27 cellular contexts compared by ENCODE assay signal in the genomic region with DNA sequence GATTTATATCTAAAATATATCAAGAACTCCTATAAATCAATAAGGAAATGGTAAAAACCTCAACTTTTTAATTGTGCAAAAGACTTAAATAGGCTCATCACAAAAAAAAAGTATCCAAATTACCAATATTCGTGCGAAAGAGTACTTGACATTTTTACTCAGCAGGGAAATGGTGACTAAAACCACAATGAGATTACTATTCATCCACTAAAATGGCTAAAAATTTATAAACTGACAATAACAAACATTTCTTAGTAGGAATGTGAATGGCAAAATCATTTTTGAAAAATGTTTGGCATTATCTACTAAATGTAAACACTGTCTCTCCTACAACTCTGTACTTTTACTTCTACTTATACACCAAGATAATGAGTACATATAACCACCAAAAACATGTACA.
"Had no signal": no experiment of that assay in that cellular context is flagged by ENCODE, and none has a peak within 500 bp of the region (broad histone marks: within the 10 kb centered on the region; RNA-seq: fewer than 3 reads in every experiment).

No MANE protein-coding gene starts in this region.

- ATAC-seq: esophagus mucosa; foreskin keratinocyte; gastroesophageal sphincter; heart left ventricle; left ventricle myocardium superior; lower lobe of right lung; natural killer cell; psoas muscle; right cardiac atrium; stimulated activated memory B cell treated with anti-CD40 and anti-IgM and Interleukin-4, amounts not matched to agents 10 μg/mL and 1 μg/mL and 100 μg/mL, for 72 hours; stimulated activated naive CD8-positive, alpha-beta T cell treated with anti-CD3 and anti-CD28 coated beads, Interleukin-15, Interleukin-2, amounts not matched to agents 100 U/mL and 50 U/mL, for 24 hours had no signal

- H3K4me1 ChIP-seq: colonic mucosa, foreskin keratinocyte, gastroesophageal sphincter, heart left ventricle, lower lobe of right lung, psoas muscle, spleen, testis, tibial artery had no signal

- H2AFZ ChIP-seq: hepatocyte had no signal

- H3K27ac ChIP-seq: colonic mucosa, epithelial cell of prostate, foreskin keratinocyte, gastroesophageal sphincter, heart left ventricle, hepatocyte, lower lobe of right lung, ovary, psoas muscle, skin epidermis, spleen, testis, tibial artery had no signal

- H3K27me3 ChIP-seq: colonic mucosa, foreskin keratinocyte, gastroesophageal sphincter, heart left ventricle, hepatocyte, ovary, spleen, testis, tibial artery had no signal

- DNase-seq: colonic mucosa; effector CD8-positive, alpha-beta T cell; endodermal cell; foreskin keratinocyte; heart left ventricle; islet precursor cell; kidney glomerular epithelial cell; left ventricle myocardium superior; lower lobe of right lung; natural killer cell; occipital lobe; ovary; posterior cingulate gyrus; psoas muscle; right cardiac atrium; spleen; stimulated activated CD4-positive, alpha-beta T cell treated with anti-CD3 and anti-CD28 coated beads, Interleukin-4, amount 100 ng/mL, for 4 hours; stimulated activated naive CD8-positive, alpha-beta T cell treated with anti-CD3 and anti-CD28 coated beads, Interleukin-15, Interleukin-2, amounts not matched to agents 100 U/mL and 50 U/mL, for 24 hours; substantia nigra; testis; tibial artery had no signal

- H3K36me3 ChIP-seq: colonic mucosa, gastroesophageal sphincter, heart left ventricle, lower lobe of right lung, ovary, spleen, tibial artery had no signal

- H3K9me3 ChIP-seq: colonic mucosa, gastroesophageal sphincter, heart left ventricle, lower lobe of right lung, ovary, psoas muscle, spleen, testis, tibial artery had no signal

- H3K4me2 ChIP-seq: hepatocyte had no signal

- H3K4me3 ChIP-seq: colonic mucosa, gastroesophageal sphincter, heart left ventricle, hepatocyte, lower lobe of right lung, ovary, psoas muscle, skin epidermis, spleen, testis, tibial artery had no signal
